ENCODE assay signal across 1 cellular context in the genomic region with DNA sequence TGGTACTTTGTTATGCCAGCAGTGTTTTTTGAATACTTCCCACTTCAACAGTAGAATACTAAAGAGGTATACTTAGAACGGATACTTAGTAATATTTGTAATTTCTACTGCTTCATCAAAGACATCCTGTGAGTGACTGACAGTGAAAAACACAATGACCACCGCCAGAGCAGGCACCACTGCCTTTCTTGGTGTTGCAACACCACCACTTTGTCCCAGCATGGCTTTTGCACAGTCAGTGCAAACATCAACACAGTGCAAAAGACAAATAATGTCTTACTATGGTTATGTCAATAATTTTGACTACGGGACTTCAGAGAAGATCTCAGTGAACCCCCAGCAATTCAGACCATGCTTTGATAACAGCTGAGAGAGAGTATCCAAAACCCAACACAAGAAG.
TF ChIP-seq lines count a peak whose summit lies in the region.

No MANE protein-coding gene starts in this region.

TF ChIP-seq in HepG2, 621 proteins besides CTCF, POLR2A, EP300 and RAD21 (continued from another document):
- no peak for TF ChIP-seq ZNF792 (CRISPR knock-in tag; IDR thresholded peaks at IDR 0.05)
- TF ChIP-seq CENPBD1 (CRISPR knock-in tag; IDR thresholded peaks at IDR 0.05; ENCODE audit: borderline replicate concordance, low read depth) = no peak
- no peak for TF ChIP-seq CCDC6 (CRISPR knock-in tag; IDR thresholded peaks at IDR 0.05)
- TF ChIP-seq SRSF1 (optimal IDR thresholded peaks at IDR 0.05; ENCODE audit: low read depth, low read length) = no peak
- no peak for TF ChIP-seq NFE2 (CRISPR knock-in tag; IDR thresholded peaks at IDR 0.05)
- no peak for TF ChIP-seq ZNF484 (CRISPR knock-in tag; IDR thresholded peaks at IDR 0.05; ENCODE audit: borderline replicate concordance, low read depth)
- TF ChIP-seq, protein P1, sequence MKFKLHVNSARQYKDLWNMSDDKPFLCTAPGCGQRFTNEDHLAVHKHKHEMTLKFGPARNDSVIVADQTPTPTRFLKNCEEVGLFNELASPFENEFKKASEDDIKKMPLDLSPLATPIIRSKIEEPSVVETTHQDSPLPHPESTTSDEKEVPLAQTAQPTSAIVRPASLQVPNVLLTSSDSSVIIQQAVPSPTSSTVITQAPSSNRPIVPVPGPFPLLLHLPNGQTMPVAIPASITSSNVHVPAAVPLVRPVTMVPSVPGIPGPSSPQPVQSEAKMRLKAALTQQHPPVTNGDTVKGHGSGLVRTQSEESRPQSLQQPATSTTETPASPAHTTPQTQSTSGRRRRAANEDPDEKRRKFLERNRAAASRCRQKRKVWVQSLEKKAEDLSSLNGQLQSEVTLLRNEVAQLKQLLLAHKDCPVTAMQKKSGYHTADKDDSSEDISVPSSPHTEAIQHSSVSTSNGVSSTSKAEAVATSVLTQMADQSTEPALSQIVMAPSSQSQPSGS (CRISPR knock-in tag; IDR thresholded peaks at IDR 0.05) = 0 out of 2 replicates have a peak, but pooled peaks have one; percentile 51
- no peak for TF ChIP-seq ZNF282 (IDR thresholded peaks at IDR 0.05; ENCODE audit: partially characterized antibody)
- TF ChIP-seq ZNF530 (CRISPR knock-in tag; IDR thresholded peaks at IDR 0.05; ENCODE audit: low read depth) = no peak
- TF ChIP-seq, protein P2, sequence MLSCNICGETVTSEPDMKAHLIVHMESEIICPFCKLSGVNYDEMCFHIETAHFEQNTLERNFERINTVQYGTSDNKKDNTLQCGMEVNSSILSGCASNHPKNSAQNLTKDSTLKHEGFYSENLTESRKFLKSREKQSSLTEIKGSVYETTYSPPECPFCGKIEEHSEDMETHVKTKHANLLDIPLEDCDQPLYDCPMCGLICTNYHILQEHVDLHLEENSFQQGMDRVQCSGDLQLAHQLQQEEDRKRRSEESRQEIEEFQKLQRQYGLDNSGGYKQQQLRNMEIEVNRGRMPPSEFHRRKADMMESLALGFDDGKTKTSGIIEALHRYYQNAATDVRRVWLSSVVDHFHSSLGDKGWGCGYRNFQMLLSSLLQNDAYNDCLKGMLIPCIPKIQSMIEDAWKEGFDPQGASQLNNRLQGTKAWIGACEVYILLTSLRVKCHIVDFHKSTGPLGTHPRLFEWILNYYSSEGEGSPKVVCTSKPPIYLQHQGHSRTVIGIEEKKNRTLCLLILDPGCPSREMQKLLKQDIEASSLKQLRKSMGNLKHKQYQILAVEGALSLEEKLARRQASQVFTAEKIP (CRISPR knock-in tag; IDR thresholded peaks at IDR 0.05; ENCODE audit: borderline replicate concordance) = no peak
- TF ChIP-seq HOMEZ (CRISPR knock-in tag; IDR thresholded peaks at IDR 0.05; ENCODE audit: low read depth) = 0 out of 2 replicates have a peak, but pooled peaks have one; percentile 32
- TF ChIP-seq TBX3 (IDR thresholded peaks at IDR 0.05; ENCODE audit: borderline replicate concordance) = 0 out of 2 replicates have a peak, but pooled peaks have one; percentile 25
- TF ChIP-seq, protein P3, sequence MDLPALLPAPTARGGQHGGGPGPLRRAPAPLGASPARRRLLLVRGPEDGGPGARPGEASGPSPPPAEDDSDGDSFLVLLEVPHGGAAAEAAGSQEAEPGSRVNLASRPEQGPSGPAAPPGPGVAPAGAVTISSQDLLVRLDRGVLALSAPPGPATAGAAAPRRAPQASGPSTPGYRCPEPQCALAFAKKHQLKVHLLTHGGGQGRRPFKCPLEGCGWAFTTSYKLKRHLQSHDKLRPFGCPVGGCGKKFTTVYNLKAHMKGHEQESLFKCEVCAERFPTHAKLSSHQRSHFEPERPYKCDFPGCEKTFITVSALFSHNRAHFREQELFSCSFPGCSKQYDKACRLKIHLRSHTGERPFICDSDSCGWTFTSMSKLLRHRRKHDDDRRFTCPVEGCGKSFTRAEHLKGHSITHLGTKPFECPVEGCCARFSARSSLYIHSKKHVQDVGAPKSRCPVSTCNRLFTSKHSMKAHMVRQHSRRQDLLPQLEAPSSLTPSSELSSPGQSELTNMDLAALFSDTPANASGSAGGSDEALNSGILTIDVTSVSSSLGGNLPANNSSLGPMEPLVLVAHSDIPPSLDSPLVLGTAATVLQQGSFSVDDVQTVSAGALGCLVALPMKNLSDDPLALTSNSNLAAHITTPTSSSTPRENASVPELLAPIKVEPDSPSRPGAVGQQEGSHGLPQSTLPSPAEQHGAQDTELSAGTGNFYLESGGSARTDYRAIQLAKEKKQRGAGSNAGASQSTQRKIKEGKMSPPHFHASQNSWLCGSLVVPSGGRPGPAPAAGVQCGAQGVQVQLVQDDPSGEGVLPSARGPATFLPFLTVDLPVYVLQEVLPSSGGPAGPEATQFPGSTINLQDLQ (CRISPR knock-in tag; IDR thresholded peaks at IDR 0.05) = no peak
- peak; percentile 71; the same call in 1 of the 2 replicates for TF ChIP-seq MLX (CRISPR knock-in tag; IDR thresholded peaks at IDR 0.05)
- TF ChIP-seq SIX4 (CRISPR knock-in tag; IDR thresholded peaks at IDR 0.05) = no peak
- no peak for TF ChIP-seq ONECUT2 (CRISPR knock-in tag; IDR thresholded peaks at IDR 0.05)
- TF ChIP-seq ARID3A (IDR thresholded peaks at IDR 0.05; ENCODE audit: low read depth, low read length) = peak; percentile 48; the same call in 1 of the 2 replicates
- no peak for TF ChIP-seq JDP2 (CRISPR knock-in tag; IDR thresholded peaks at IDR 0.05; ENCODE audit: borderline replicate concordance)
- peak; percentile 65; the same call in 1 of the 2 replicates for TF ChIP-seq ZNF552 (CRISPR knock-in tag; IDR thresholded peaks at IDR 0.05; ENCODE audit: borderline replicate concordance)
- TF ChIP-seq DNMT1 (CRISPR knock-in tag; IDR thresholded peaks at IDR 0.05) = no peak
- TF ChIP-seq KLF16 (CRISPR knock-in tag; IDR thresholded peaks at IDR 0.05) = peak in 1 of 2 experiments; percentile 46; a peak in 1 of 4 replicates
- no peak for TF ChIP-seq ZNF75D (CRISPR knock-in tag; IDR thresholded peaks at IDR 0.05; ENCODE audit: borderline replicate concordance)
- no peak for TF ChIP-seq CC2D1A (CRISPR knock-in tag; IDR thresholded peaks at IDR 0.05)
- no peak for TF ChIP-seq HBP1 (CRISPR knock-in tag; IDR thresholded peaks at IDR 0.05; ENCODE audit: low read depth)
- peak; percentile 70 for TF ChIP-seq SAP130 (CRISPR knock-in tag; IDR thresholded peaks at IDR 0.05; ENCODE audit: low read depth)
- TF ChIP-seq, protein P4, sequence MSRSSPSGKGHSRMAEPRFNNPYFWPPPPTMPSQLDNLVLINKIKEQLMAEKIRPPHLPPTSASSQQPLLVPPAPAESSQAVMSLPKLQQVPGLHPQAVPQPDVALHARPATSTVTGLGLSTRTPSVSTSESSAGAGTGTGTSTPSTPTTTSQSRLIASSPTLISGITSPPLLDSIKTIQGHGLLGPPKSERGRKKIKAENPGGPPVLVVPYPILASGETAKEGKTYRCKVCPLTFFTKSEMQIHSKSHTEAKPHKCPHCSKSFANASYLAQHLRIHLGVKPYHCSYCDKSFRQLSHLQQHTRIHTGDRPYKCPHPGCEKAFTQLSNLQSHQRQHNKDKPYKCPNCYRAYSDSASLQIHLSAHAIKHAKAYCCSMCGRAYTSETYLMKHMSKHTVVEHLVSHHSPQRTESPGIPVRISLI (CRISPR knock-in tag; IDR thresholded peaks at IDR 0.05; ENCODE audit: borderline replicate concordance) = no peak
- no peak for TF ChIP-seq ZNF777 (CRISPR knock-in tag; IDR thresholded peaks at IDR 0.05)
- peak; percentile 90 for TF ChIP-seq GATAD2A (CRISPR knock-in tag; IDR thresholded peaks at IDR 0.05)
- TF ChIP-seq IRX3 (CRISPR knock-in tag; IDR thresholded peaks at IDR 0.05; ENCODE audit: borderline replicate concordance, low read depth) = no peak
- no peak for TF ChIP-seq ZNF253 (CRISPR knock-in tag; IDR thresholded peaks at IDR 0.05; ENCODE audit: borderline replicate concordance)
- peak; percentile 86 for TF ChIP-seq DPF2 (CRISPR knock-in tag; IDR thresholded peaks at IDR 0.05; ENCODE audit: borderline replicate concordance, low read depth)
- no peak for TF ChIP-seq ZNF274 (CRISPR knock-in tag; IDR thresholded peaks at IDR 0.05)
- no peak for TF ChIP-seq ZNF251 (CRISPR knock-in tag; IDR thresholded peaks at IDR 0.05)
- TF ChIP-seq THAP7 (CRISPR knock-in tag; IDR thresholded peaks at IDR 0.05) = no peak
- peak; percentile 76; the same call in 1 of the 2 replicates for TF ChIP-seq MIER2 (CRISPR knock-in tag; IDR thresholded peaks at IDR 0.05)
- peak; percentile 63 for TF ChIP-seq MAFF (IDR thresholded peaks at IDR 0.05; ENCODE audit: low read depth, low read length)
- no peak for TF ChIP-seq SP1 (IDR thresholded peaks at IDR 0.05)
- TF ChIP-seq SP1 (CRISPR knock-in tag; IDR thresholded peaks at IDR 0.05) = no peak
- no peak for TF ChIP-seq BORCS8-MEF2B (CRISPR knock-in tag; IDR thresholded peaks at IDR 0.05)
- peak; percentile 85 for TF ChIP-seq SOX13 (IDR thresholded peaks at IDR 0.05)
- TF ChIP-seq SOX13 (CRISPR knock-in tag; conservative IDR thresholded peaks at IDR 0.05 in 1 of 2, IDR thresholded peaks at IDR 0.05 in 1 of 2) = peak in 1 of 2 experiments; percentile 97; a peak in 2 of 4 replicates
- no peak for TF ChIP-seq JUNB (CRISPR knock-in tag; IDR thresholded peaks at IDR 0.05; ENCODE audit: borderline replicate concordance)
- no peak for TF ChIP-seq ZNF569 (CRISPR knock-in tag; IDR thresholded peaks at IDR 0.05; ENCODE audit: borderline replicate concordance)
- no peak for TF ChIP-seq IKZF4 (CRISPR knock-in tag; IDR thresholded peaks at IDR 0.05; ENCODE audit: borderline replicate concordance, low read depth, not compliant biosample characterization)
- no peak for TF ChIP-seq ZNF343 (CRISPR knock-in tag; IDR thresholded peaks at IDR 0.05)
- no peak for TF ChIP-seq ZNF691 (CRISPR knock-in tag; IDR thresholded peaks at IDR 0.05; ENCODE audit: borderline replicate concordance, low read depth)
- peak; percentile 47; the same call in 1 of the 2 replicates for TF ChIP-seq ZNF670 (CRISPR knock-in tag; IDR thresholded peaks at IDR 0.05; ENCODE audit: borderline replicate concordance)
- no peak for TF ChIP-seq POLR2AphosphoS5 (IDR thresholded peaks at IDR 0.05; ENCODE audit: low read depth, low read length)
- TF ChIP-seq ZBTB42 (CRISPR knock-in tag; IDR thresholded peaks at IDR 0.05) = no peak
- TF ChIP-seq PCBP1 (IDR thresholded peaks at IDR 0.05; ENCODE audit: borderline replicate concordance, low read depth, low read length) = no peak
